ENCODE assay signal across 21 cellular contexts in the genomic region with DNA sequence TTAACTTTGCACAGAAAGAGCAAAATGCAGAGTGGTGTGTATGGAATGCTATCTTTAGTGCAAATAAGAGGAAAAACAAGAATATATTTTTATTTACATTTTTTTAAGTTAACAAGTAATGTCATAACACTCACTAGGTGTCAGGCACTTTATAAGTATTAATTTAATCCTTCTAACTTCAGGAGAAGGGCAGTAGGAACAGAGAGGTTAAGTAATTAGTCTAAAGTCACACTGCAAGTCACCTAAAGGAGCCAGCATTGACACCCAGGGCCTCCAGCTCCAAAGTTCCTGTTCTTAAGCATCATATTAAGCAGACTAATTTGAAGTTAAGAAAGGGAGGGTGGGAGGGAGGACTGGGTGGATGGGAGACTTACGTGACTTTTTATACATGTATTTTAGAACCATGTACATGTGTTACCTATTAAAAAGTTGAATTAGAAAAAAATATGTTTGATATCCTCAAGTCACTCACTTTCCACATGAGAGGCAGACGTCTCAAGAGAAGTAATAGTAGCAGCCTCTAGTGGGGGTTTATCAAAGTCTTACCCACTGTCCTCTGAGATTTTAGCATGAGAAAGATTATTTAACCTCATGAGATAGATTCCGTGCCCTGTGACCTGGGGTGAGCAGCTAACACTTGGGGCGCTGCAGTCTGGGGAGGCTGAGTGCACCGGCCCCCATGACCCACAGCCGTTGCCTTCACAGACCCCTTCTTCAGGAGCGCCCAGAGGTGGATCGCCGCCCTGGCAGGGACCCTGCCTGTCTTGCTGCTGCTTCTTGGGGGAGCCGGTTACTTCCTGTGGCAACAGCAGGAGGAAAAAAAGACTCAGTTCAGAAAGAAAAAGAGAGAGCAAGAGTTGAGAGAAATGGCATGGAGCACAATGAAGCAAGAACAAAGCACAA. TPM values are rescaled to one million over a fixed set of nuclear protein-coding genes. Genes with fewer than 3 reads are reported as not detected.
A peak's percentile ranks its signal among the peaks of the same experiment; 100 is the strongest.
DNase-seq lines count a peak whose midpoint lies in the region; ATAC-seq and TF ChIP-seq lines count a peak whose summit lies in the region.
"Had no signal": no experiment of that assay in that cellular context is flagged by ENCODE, and none has a peak within 500 bp of the region (broad histone marks: within the 10 kb centered on the region; RNA-seq: fewer than 3 reads in every experiment).

No MANE protein-coding gene starts in this region.

- no peaks in the 10 kb centered on the region for H3K79me2 ChIP-seq in OCI-LY1 (ENCODE audit: insufficient read depth, low read length)
- no peaks in the 10 kb centered on the region for H3K79me2 ChIP-seq in mesendoderm (ENCODE audit: control insufficient read depth, insufficient read depth, low read length)

- in situ Hi-C loops in G401 (cut with HindIII; ENCODE audit: low sequenced_read_pairs): no loop called here

- H3K9me3 ChIP-seq in CD8-positive, alpha-beta memory T cell (ENCODE audit: low read length): no peaks in the 10 kb centered on the region
- no peaks in the 10 kb centered on the region for H3K9me3 ChIP-seq in OCI-LY1 (ENCODE audit: low read length)
- H3K9me3 ChIP-seq in right atrium auricular region: no peaks in the 10 kb centered on the region

- H3F3A ChIP-seq in OCI-LY1 (ENCODE audit: insufficient read depth, low read length): no peaks in the 10 kb centered on the region

- no peak overlapping the region for H3K23ac ChIP-seq in mesendoderm (ENCODE audit: low read length)

- H3K9me3 Mint-ChIP-seq in CD8-positive, alpha-beta memory T cell: no peaks in the 10 kb centered on the region
- no peaks in the 10 kb centered on the region for H3K9me3 Mint-ChIP-seq in effector memory CD8-positive, alpha-beta T cell

- no peaks in the 10 kb centered on the region for H3K27me3 Mint-ChIP-seq in CD8-positive, alpha-beta memory T cell
- H3K27me3 Mint-ChIP-seq in effector memory CD8-positive, alpha-beta T cell: no peaks in the 10 kb centered on the region

- H3K36me3 Mint-ChIP-seq in CD8-positive, alpha-beta memory T cell: peaks cover 19 to 94% (median 44%) of the 10 kb centered on the region in 3 donors
- H3K36me3 Mint-ChIP-seq in effector memory CD8-positive, alpha-beta T cell (ENCODE audit: insufficient read depth): peaks cover 78% of the 10 kb centered on the region

- peaks cover 48% of the 10 kb centered on the region for H3K4me1 ChIP-seq in CD8-positive, alpha-beta memory T cell (ENCODE audit: insufficient read depth, low read length)
- H3K4me1 ChIP-seq in OCI-LY1 (ENCODE audit: insufficient read depth, low read length, severe bottlenecking): no peaks in the 10 kb centered on the region
- H3K4me1 ChIP-seq in mesendoderm (ENCODE audit: control insufficient read depth, low read depth, low read length): no peaks in the 10 kb centered on the region
- H3K4me1 ChIP-seq in right atrium auricular region: no peaks in the 10 kb centered on the region

- H4K20me1 ChIP-seq in OCI-LY1 (ENCODE audit: insufficient read depth, low read length): no peaks in the 10 kb centered on the region

- DNase-seq in CD8-positive, alpha-beta memory T cell: no peak
- no peak for DNase-seq in effector memory CD8-positive, alpha-beta T cell
- DNase-seq in mesendoderm (no peak), G401 (ENCODE audit: low spot score) (no peak), right atrium auricular region (ENCODE audit: low spot score) (no peak), kidney glomerular epithelial cell (lab: John Stamatoyannopoulos, UW) (no peak)
- no peak for DNase-seq in central memory CD4-positive, alpha-beta T cell
- DNase-seq: C1 segment of cervical spinal cord; COR-L47; DMS 273 treated with DMSO at 0.1 percent for 48 hours; DND-41; HCEC 1CT; KBM-7; NCI-H1105 treated with DMSO at 0.1 percent for 48 hours; NCI-H1694; NCI-H2081 treated with DMSO at 0.1 percent for 48 hours; NK-92 treated with Interleukin-12 subunit alpha and Interleukin-12 subunit beta, amount 100 ng/mL, for 24 hours; OCI-M1; Right ventricle myocardium superior had no signal

- peak overlapping the region; percentile 39 for H3K56ac ChIP-seq in mesendoderm (ENCODE audit: low read length)

- H3K9me2 ChIP-seq in OCI-LY1 (ENCODE audit: low read depth, low read length): no peaks in the 10 kb centered on the region

- POLR2A ChIA-PET in CD8-positive, alpha-beta memory T cell (lab: Charles Lee): interaction anchor here (0.6 to 1.5 kb wide), 2 partner anchors 9 to 151 kb away, joined by 3 to 4 read pairs; no protein-coding TSS in a partner anchor

- H3K4me1 Mint-ChIP-seq in CD8-positive, alpha-beta memory T cell: peaks cover 45 to 74% (median 47%) of the 10 kb centered on the region in 3 donors
- peaks cover 46 to 61% of the 10 kb centered on the region in 2 donors for H3K4me1 Mint-ChIP-seq in effector memory CD8-positive, alpha-beta T cell (ENCODE audit: low read depth in 2 of 2)

- H3K27me3 ChIP-seq in CD8-positive, alpha-beta memory T cell (ENCODE audit: insufficient read depth, low read length, poor library complexity, severe bottlenecking): no peaks in the 10 kb centered on the region
- H3K27me3 ChIP-seq in OCI-LY1 (ENCODE audit: insufficient read depth, low read length) (peaks cover 4% of the 10 kb centered on the region; the same call in 1 of the 2 replicates), mesendoderm (ENCODE audit: insufficient read depth, low read length, poor library complexity) (no peaks in the 10 kb centered on the region), right atrium auricular region (no peaks in the 10 kb centered on the region)

- no peak overlapping the region for H3K4me2 ChIP-seq in OCI-LY1 (ENCODE audit: low read length)
- no peak overlapping the region for H3K4me2 ChIP-seq in mesendoderm (ENCODE audit: low read length)

- no peak overlapping the region for H4K5ac ChIP-seq in mesendoderm (ENCODE audit: low read length)

- no peak overlapping the region for H2BK15ac ChIP-seq in mesendoderm (replicated peaks; ENCODE audit: low read depth)

- no peak overlapping the region for H4K8ac ChIP-seq in mesendoderm (ENCODE audit: low read depth, low read length)

- H2AK5ac ChIP-seq in mesendoderm (ENCODE audit: low read length): no peak overlapping the region

- H3K4me3 ChIP-seq in CD8-positive, alpha-beta memory T cell (ENCODE audit: low read length): no peak overlapping the region
- H3K4me3 ChIP-seq in OCI-LY1 (ENCODE audit: low read depth, low read length, poor library complexity, severe bottlenecking) (no peak overlapping the region), mesendoderm (ENCODE audit: low read length) (no peak overlapping the region), right atrium auricular region (no peak overlapping the region)
- H3K4me3 ChIP-seq: SK-N-MC had no signal

- TF ChIP-seq CTCF in OCI-LY1 (IDR thresholded peaks at IDR 0.05; ENCODE audit: low read length) (peak; percentile 17), right atrium auricular region (IDR thresholded peaks at IDR 0.05) (no peak)

- H2BK120ac ChIP-seq in mesendoderm (ENCODE audit: low read depth, low read length): no peak overlapping the region

- no peaks in the 10 kb centered on the region for H3K79me1 ChIP-seq in mesendoderm (ENCODE audit: low read length)

- no peak overlapping the region for H2BK5ac ChIP-seq in mesendoderm (ENCODE audit: low read length)

- CTCF ChIA-PET in CD8-positive, alpha-beta memory T cell (lab: Charles Lee): no interaction called here

- H3K4me3 Mint-ChIP-seq in CD8-positive, alpha-beta memory T cell: no peak overlapping the region
- no peak overlapping the region for H3K4me3 Mint-ChIP-seq in effector memory CD8-positive, alpha-beta T cell

- H3K9ac ChIP-seq in OCI-LY1 (ENCODE audit: low read length) (no peak overlapping the region), mesendoderm (ENCODE audit: low read length) (no peak overlapping the region)

- H3K18ac ChIP-seq in mesendoderm (ENCODE audit: low read length): no peak overlapping the region

- peak overlapping the region in 6 of 8 donors; percentile 23 to 66 (median 49) for H3K27ac Mint-ChIP-seq in CD8-positive, alpha-beta memory T cell
- peak overlapping the region; percentile 41 to 86 for H3K27ac Mint-ChIP-seq in effector memory CD8-positive, alpha-beta T cell

- no peak overlapping the region for H3K4ac ChIP-seq in mesendoderm (ENCODE audit: low read depth, low read length)

- peaks cover 64% of the 10 kb centered on the region for H3K36me3 ChIP-seq in CD8-positive, alpha-beta memory T cell (ENCODE audit: insufficient read depth, low read length)
- H3K36me3 ChIP-seq in OCI-LY1 (ENCODE audit: insufficient read depth, low read length): no peaks in the 10 kb centered on the region
- H3K36me3 ChIP-seq in mesendoderm (ENCODE audit: control insufficient read depth, insufficient read depth, low read length): no peaks in the 10 kb centered on the region
- peaks cover 6% of the 10 kb centered on the region for H3K36me3 ChIP-seq in right atrium auricular region

- no peak for ATAC-seq in effector memory CD8-positive, alpha-beta T cell (replicated peaks)

- no CpG with 5 or more reads among the region's 10 CpGs for WGBS in mesendoderm (ENCODE audit: extremely low coverage, insufficient coverage, low lambda C conversion rate)

- H2AFZ ChIP-seq in OCI-LY1 (ENCODE audit: low read length): no peak overlapping the region

- no peak overlapping the region for H3K27ac ChIP-seq in CD8-positive, alpha-beta memory T cell (ENCODE audit: low read depth, low read length)
- H3K27ac ChIP-seq in OCI-LY1 (ENCODE audit: low read depth, low read length, poor library complexity, severe bottlenecking): no peak overlapping the region
- no peak overlapping the region for H3K27ac ChIP-seq in mesendoderm (ENCODE audit: low read depth, low read length)
- no peak overlapping the region for H3K27ac ChIP-seq in right atrium auricular region
- H3K27ac ChIP-seq: SK-N-MC had no signal

RNA-seq across cellular contexts. Expression of a gene that starts 7.0 kb away (rescaled TPM):
- total RNA-seq in CD8-positive, alpha-beta memory T cell: 10 to 100 TPM; 30.8 to 31.5 TPM
- 85.0 TPM for polyA plus RNA-seq in CD8-positive, alpha-beta memory T cell
- polyA plus RNA-seq in mesendoderm (2013, experiment 1 of 2): 0.66 TPM
- polyA plus RNA-seq in mesendoderm (2013, experiment 2 of 2): 0.84 TPM
- total RNA-seq in G401 (2014; rRNA removed; shearing (Covaris generic)): 1.4 and 2.2 TPM in 2 replicates
- 1 to 10 TPM; 3.6 to 6.6 TPM for total RNA-seq in right atrium auricular region

RNA-seq across cellular contexts. Expression of a gene that starts 26.2 kb away (rescaled TPM):
- total RNA-seq in CD8-positive, alpha-beta memory T cell: 10 to 100 TPM; 18.0 to 19.0 TPM
- 6.8 TPM for polyA plus RNA-seq in CD8-positive, alpha-beta memory T cell
- 7.0 TPM for polyA plus RNA-seq in mesendoderm (2013, experiment 1 of 2)
- polyA plus RNA-seq in mesendoderm (2013, experiment 2 of 2): 6.1 TPM
- 8.2 and 11.3 TPM in 2 replicates for total RNA-seq in G401 (2014; rRNA removed; shearing (Covaris generic))
- total RNA-seq in right atrium auricular region: 1 to 10 TPM; 2.6 to 4.4 TPM

RNA-seq across cellular contexts. Expression of a gene that starts 31.2 kb away (rescaled TPM):
- 10 to 100 TPM; 32.8 to 37.1 TPM for total RNA-seq in CD8-positive, alpha-beta memory T cell
- polyA plus RNA-seq in CD8-positive, alpha-beta memory T cell: 75.5 TPM
- polyA plus RNA-seq in mesendoderm (2013, experiment 1 of 2): 0.13 TPM
- polyA plus RNA-seq in mesendoderm (2013, experiment 2 of 2): 0.15 TPM
- total RNA-seq in G401 (2014; rRNA removed; shearing (Covaris generic)): 0.14 and 0.68 TPM in 2 replicates
- 1 to 10 TPM; 5.6 to 8.7 TPM for total RNA-seq in right atrium auricular region

RNA-seq across cellular contexts. Expression of a gene that starts 44.1 kb away (rescaled TPM):
- total RNA-seq in CD8-positive, alpha-beta memory T cell: 10 to 100 TPM; 36.4 to 38.7 TPM
- polyA plus RNA-seq in CD8-positive, alpha-beta memory T cell: 174 TPM
- polyA plus RNA-seq in mesendoderm (2013, experiment 1 of 2): 0.49 TPM
- polyA plus RNA-seq in mesendoderm (2013, experiment 2 of 2): 0.52 TPM
- total RNA-seq in G401 (2014; rRNA removed; shearing (Covaris generic)): 1.2 and 3.0 TPM in 2 replicates
- total RNA-seq in right atrium auricular region: 10 to 100 TPM in 1 of 2 donors, 1 to 10 TPM in 1; 6.5 to 12.9 TPM

RNA-seq across cellular contexts. Expression of a gene that starts 48.7 kb away (rescaled TPM):
- total RNA-seq in CD8-positive, alpha-beta memory T cell: 10 to 100 TPM; 24.0 to 26.4 TPM
- polyA plus RNA-seq in CD8-positive, alpha-beta memory T cell: 14.4 TPM
- polyA plus RNA-seq in mesendoderm (2013, experiment 1 of 2): 8.8 TPM
- 8.8 TPM for polyA plus RNA-seq in mesendoderm (2013, experiment 2 of 2)
- total RNA-seq in G401 (2014; rRNA removed; shearing (Covaris generic)): 5.0 and 5.8 TPM in 2 replicates
- total RNA-seq in right atrium auricular region: 10 to 100 TPM in 1 of 2 donors, 1 to 10 TPM in 1; 7.6 to 13.9 TPM

Comparison
In these comparisons a context has a peak if more than half of its experiments do, and no peak if none do; other contexts are left out.
1. RNA of a gene that starts 7.0 kb away (total RNA-seq): 30.8 to 31.5 TPM in CD8-positive, alpha-beta memory T cell; 3.6 to 6.6 TPM in right atrium auricular region and 1.4 to 2.2 TPM in G401; every median in the first group is over 4 times any median in the second.